Comparison of ENCODE assay signal across 8 cellular contexts in the genomic region with DNA sequence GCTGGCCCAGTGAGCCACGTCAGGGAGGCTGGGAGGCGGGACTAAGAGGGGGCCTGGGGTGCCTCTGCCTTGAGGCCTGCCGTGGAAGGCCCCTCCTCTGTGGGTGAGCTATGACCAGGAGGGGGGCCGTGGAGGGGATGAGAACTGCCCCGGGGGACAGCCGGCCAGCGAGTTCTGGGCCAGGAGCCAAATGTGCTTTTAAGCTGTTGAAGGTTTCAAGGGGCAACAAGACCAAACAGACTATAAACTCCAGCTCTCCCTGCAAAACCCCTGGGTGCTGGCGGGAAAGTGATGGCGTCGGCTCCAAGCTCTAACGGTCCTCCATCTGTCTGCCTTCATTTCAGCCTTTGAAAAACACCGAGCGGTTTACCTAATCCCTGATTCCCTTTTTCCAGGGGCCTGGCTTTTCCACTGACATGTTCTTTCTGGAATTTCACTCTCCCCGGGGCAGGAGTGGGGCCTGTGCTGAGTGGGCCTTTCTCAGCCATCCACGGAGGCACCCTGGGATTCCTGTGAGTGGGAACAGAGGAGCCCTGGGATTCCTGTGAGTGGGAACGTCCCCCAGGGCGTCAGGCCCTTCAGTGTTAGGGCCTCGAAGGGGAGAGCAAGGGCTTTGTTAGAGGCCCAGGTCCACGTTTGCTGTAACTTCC.
DNase-seq lines count a peak whose midpoint lies in the region; ATAC-seq and TF ChIP-seq lines count a peak whose summit lies in the region.

No MANE protein-coding gene starts in this region.

- no peaks in the 10 kb centered on the region for H3K27me3 ChIP-seq in esophagus (ENCODE audit: control insufficient read depth in 1 of 2, insufficient read depth in 2 of 2, low read length in 2 of 2)

- peak overlapping the region in 2 of 3 experiments; percentile 39 to 62 for H3K4me3 Mint-ChIP-seq in nephron

- no peaks in the 10 kb centered on the region for H3K36me3 ChIP-seq in esophagus (ENCODE audit: control insufficient read depth in 2 of 2, insufficient read depth in 2 of 2, low read length in 1 of 2)

- H3K4me1 Mint-ChIP-seq in nephron: peaks cover 41% of the 10 kb centered on the region

- H3K27ac Mint-ChIP-seq in nephron: peak overlapping the region; percentile 94 to 98 (median 97)

- ATAC-seq in HG02938 (IDR thresholded peaks at IDR 0.05; ENCODE audit: unreplicated experiment) (no peak), HG03095 (IDR thresholded peaks at IDR 0.05; ENCODE audit: unreplicated experiment) (no peak)

- H3K27me3 Mint-ChIP-seq in nephron (ENCODE audit: low read depth): no peaks in the 10 kb centered on the region

- no peaks in the 10 kb centered on the region for H3K9me3 ChIP-seq in esophagus (ENCODE audit: control insufficient read depth in 2 of 2, insufficient read depth in 1 of 2, low read depth in 1 of 2, low read length in 1 of 2)

- DNase-seq in AG20443 (ENCODE audit: low spot score) (peak; percentile 72), NCI-H2227 (lab: John Stamatoyannopoulos, UW; ENCODE audit: unreplicated experiment) (peak; percentile 36), SW 1271 (lab: John Stamatoyannopoulos, UW) (no peak)
- no peak for DNase-seq in stimulated activated CD4-positive, alpha-beta T cell treated with anti-CD3 and anti-CD28 coated beads, Interleukin-2, amount 100 ng/mL, for 48 hours

- H3K4me1 ChIP-seq in esophagus (ENCODE audit: control insufficient read depth in 2 of 2, insufficient read depth in 2 of 2, low read length in 1 of 2): peaks cover 8 to 11% of the 10 kb centered on the region in 2 donors

- no peak overlapping the region for H3K4me3 ChIP-seq in esophagus (ENCODE audit: low read depth in 1 of 2, low read length in 2 of 2)

- TF ChIP-seq CTCF in nephron (IDR thresholded peaks at IDR 0.05; ENCODE audit: unreplicated experiment in 3 of 3): no peak

- H3K36me3 Mint-ChIP-seq in nephron (ENCODE audit: low read depth): peaks cover 12% of the 10 kb centered on the region

- 29 to 45% methylated on average over 19 of the region's 19 CpGs for WGBS in esophagus, 2 donors

- H3K9me3 Mint-ChIP-seq in nephron: no peaks in the 10 kb centered on the region

- peak overlapping the region; percentile 70 to 80 for H3K27ac ChIP-seq in esophagus (ENCODE audit: low read depth in 2 of 2, low read length in 1 of 2)

Comparison
In these comparisons a context has a peak if more than half of its experiments do, and no peak if none do; other contexts are left out.
1. DNase-seq: peak in AG20443 (single experiment) and NCI-H2227 (single experiment); none in stimulated activated CD4-positive, alpha-beta T cell treated with anti-CD3 and anti-CD28 coated beads, Interleukin-2, amount 100 ng/mL, for 48 hours (0 of 2) and SW 1271 (0 of 2).